Comparison of ENCODE assay signal across 16 cellular contexts in the genomic region with DNA sequence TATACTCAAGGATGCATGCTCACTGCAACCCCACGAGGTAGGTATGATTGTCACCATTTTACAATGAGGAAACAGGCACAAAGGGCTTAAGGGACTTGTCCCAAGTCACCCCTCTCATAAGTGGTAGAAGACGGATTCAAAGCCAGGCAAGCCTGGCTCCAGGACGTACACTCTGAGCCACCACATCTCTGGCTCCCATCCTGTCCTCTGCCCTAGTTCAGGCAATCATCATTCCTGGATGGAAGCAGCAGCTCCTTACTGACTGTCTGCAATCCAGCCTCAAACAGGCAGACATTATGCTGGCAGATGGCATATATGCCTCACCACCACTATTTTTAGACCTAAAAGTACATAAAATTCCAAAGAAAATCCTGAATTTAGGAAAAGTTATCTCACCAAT.
DNase-seq lines count a peak whose midpoint lies in the region; ATAC-seq and TF ChIP-seq lines count a peak whose summit lies in the region.
"Had no signal": no experiment of that assay in that cellular context is flagged by ENCODE, and none has a peak within 500 bp of the region (broad histone marks: within the 10 kb centered on the region; RNA-seq: fewer than 3 reads in every experiment).

No MANE protein-coding gene starts in this region.

- H3K27me3 ChIP-seq in A673 (replicated peaks; ENCODE audit: insufficient read depth, low read depth, low read length, poor library complexity) (no peaks in the 10 kb centered on the region), neural cell (ENCODE audit: insufficient read depth, low read depth, low read length) (no peaks in the 10 kb centered on the region)

- H3K9me3 ChIP-seq in A673 (ENCODE audit: low read depth, low read length, poor library complexity, severe bottlenecking) (no peaks in the 10 kb centered on the region), neural cell (ENCODE audit: low read length) (no peaks in the 10 kb centered on the region)

- H3K4me2 ChIP-seq in neural cell (ENCODE audit: low read length): no peak overlapping the region
- H3K4me2 ChIP-seq: KMS-11 had no signal

- H3K4me3 ChIP-seq in A673 (ENCODE audit: low read depth, low read length, poor library complexity, severe bottlenecking) (no peak overlapping the region), neural cell (ENCODE audit: low read length) (no peak overlapping the region)

- peak overlapping the region; percentile 29 for H3K27ac ChIP-seq in A673 (ENCODE audit: low read depth, low read length, poor library complexity, severe bottlenecking)
- H3K27ac ChIP-seq in caudate nucleus (ENCODE audit: low read depth, low read length): peak overlapping the region; percentile 1
- no peak overlapping the region for H3K27ac ChIP-seq in neural cell (ENCODE audit: low read length)
- H3K27ac ChIP-seq: KMS-11 had no signal

- no peak for TF ChIP-seq CTCF in A673 (conservative IDR thresholded peaks at IDR 0.05; ENCODE audit: low read depth, low read length)
- TF ChIP-seq CTCF in neural cell (IDR thresholded peaks at IDR 0.05; ENCODE audit: poor library complexity, severe bottlenecking): no peak

- intact Hi-C loops in A673 (cut with micrococcal nuclease; ENCODE audit: unreplicated experiment): loop anchor here (5.0 to 10.0 kb wide), 2 partner anchors 232 to 474 kb away; a partner anchor contains a TSS

- DNase-seq in A673 (ENCODE audit: low spot score) (peak; percentile 42), G401 (ENCODE audit: low spot score) (peak; percentile 76), caudate nucleus (lab: John Stamatoyannopoulos, UW) (peak in 3 of 61 donors; percentile 6 to 36 (median 33))
- DNase-seq: CD4-positive, CD25-positive, alpha-beta regulatory T cell; DMS79; NCI-H1048; NCI-H1436 treated with DMSO at 0.1 percent for 48 hours; NCI-H2081 treated with DMSO at 0.1 percent for 48 hours; NCI-H2227 treated with DMSO at 0.1 percent for 48 hours; NCI-H526; SHP77 treated with DMSO at 0.1 percent for 48 hours had no signal

- ATAC-seq in activated CD4-positive, CD25-positive, alpha-beta regulatory T cell treated with anti-CD3 and anti-CD28 coated beads, Interleukin-2, amount 50 U/mL, for 24 hours: no peak
- ATAC-seq in GM21360 (IDR thresholded peaks at IDR 0.05; ENCODE audit: unreplicated experiment) (no peak), GM21529 (IDR thresholded peaks at IDR 0.05; ENCODE audit: unreplicated experiment) (no peak)

- H2AFZ ChIP-seq in neural cell (ENCODE audit: low read depth, low read length): no peak overlapping the region

- in situ Hi-C loops in G401 (cut with HindIII; ENCODE audit: low sequenced_read_pairs): no loop called here

- no peaks in the 10 kb centered on the region for H3K36me3 ChIP-seq in A673 (ENCODE audit: insufficient read depth, low read length, poor library complexity, severe bottlenecking)
- H3K36me3 ChIP-seq in neural cell (ENCODE audit: insufficient read depth, low read length): no peaks in the 10 kb centered on the region

- no peaks in the 10 kb centered on the region for H3K9me2 ChIP-seq in neural cell (ENCODE audit: insufficient read depth, low read length)

- peaks cover 7% of the 10 kb centered on the region for H3K79me2 ChIP-seq in neural cell (replicated peaks; ENCODE audit: insufficient read depth, low read length)

- no peaks in the 10 kb centered on the region for H4K20me1 ChIP-seq in neural cell (ENCODE audit: insufficient read depth)

- TF ChIP-seq RAD21 in neural cell (conservative IDR thresholded peaks at IDR 0.05): no peak

- no TSS peak for BruUV-seq in A673 (replicated peaks; lab: Mats Ljungman, UMichigan)

- POLR2A ChIA-PET in A673 (lab: Charles Lee; ENCODE audit: low non-redundant PET): no interaction called here

- H3F3A ChIP-seq in neural cell (ENCODE audit: insufficient read depth, low read length, poor library complexity, severe bottlenecking): no peaks in the 10 kb centered on the region

- CTCF ChIA-PET in A673 (lab: Charles Lee): interaction anchor here (1.6 kb wide), 1 partner anchor 214 kb away, joined by 5 read pairs; no protein-coding TSS in a partner anchor

- H3K4me1 ChIP-seq in A673 (ENCODE audit: insufficient read depth, low read length, poor library complexity, severe bottlenecking): peaks cover 54% of the 10 kb centered on the region

- TF ChIP-seq EP300 in neural cell (conservative IDR thresholded peaks at IDR 0.05; ENCODE audit: poor library complexity, severe bottlenecking): no peak

- no peak overlapping the region for H3K9ac ChIP-seq in neural cell (ENCODE audit: low read length)
- H3K9ac ChIP-seq: KMS-11 had no signal

TF ChIP-seq in neural cell, 6 proteins besides CTCF, POLR2A, EP300 and RAD21:
- TF ChIP-seq, protein P1, sequence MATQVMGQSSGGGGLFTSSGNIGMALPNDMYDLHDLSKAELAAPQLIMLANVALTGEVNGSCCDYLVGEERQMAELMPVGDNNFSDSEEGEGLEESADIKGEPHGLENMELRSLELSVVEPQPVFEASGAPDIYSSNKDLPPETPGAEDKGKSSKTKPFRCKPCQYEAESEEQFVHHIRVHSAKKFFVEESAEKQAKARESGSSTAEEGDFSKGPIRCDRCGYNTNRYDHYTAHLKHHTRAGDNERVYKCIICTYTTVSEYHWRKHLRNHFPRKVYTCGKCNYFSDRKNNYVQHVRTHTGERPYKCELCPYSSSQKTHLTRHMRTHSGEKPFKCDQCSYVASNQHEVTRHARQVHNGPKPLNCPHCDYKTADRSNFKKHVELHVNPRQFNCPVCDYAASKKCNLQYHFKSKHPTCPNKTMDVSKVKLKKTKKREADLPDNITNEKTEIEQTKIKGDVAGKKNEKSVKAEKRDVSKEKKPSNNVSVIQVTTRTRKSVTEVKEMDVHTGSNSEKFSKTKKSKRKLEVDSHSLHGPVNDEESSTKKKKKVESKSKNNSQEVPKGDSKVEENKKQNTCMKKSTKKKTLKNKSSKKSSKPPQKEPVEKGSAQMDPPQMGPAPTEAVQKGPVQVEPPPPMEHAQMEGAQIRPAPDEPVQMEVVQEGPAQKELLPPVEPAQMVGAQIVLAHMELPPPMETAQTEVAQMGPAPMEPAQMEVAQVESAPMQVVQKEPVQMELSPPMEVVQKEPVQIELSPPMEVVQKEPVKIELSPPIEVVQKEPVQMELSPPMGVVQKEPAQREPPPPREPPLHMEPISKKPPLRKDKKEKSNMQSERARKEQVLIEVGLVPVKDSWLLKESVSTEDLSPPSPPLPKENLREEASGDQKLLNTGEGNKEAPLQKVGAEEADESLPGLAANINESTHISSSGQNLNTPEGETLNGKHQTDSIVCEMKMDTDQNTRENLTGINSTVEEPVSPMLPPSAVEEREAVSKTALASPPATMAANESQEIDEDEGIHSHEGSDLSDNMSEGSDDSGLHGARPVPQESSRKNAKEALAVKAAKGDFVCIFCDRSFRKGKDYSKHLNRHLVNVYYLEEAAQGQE (IDR thresholded peaks at IDR 0.05; ENCODE audit: borderline replicate concordance): peak; percentile 21
- no peak for TF ChIP-seq POLR2AphosphoS5 (IDR thresholded peaks at IDR 0.05)
- TF ChIP-seq SMC3 (conservative IDR thresholded peaks at IDR 0.05; ENCODE audit: poor library complexity): no peak
- TF ChIP-seq TAF1 (IDR thresholded peaks at IDR 0.05; ENCODE audit: low read depth): no peak
- no peak for TF ChIP-seq MXI1 (conservative IDR thresholded peaks at IDR 0.05; ENCODE audit: poor library complexity, severe bottlenecking)
